In genomic region chr6:39792501-39793450, GRCh38 we compare ENCODE assay signal across 11 cellular contexts. TPM values are rescaled to one million over a fixed set of nuclear protein-coding genes. Genes with fewer than 3 reads are reported as not detected.
DNase-seq lines count a peak whose midpoint lies in the region; ATAC-seq and TF ChIP-seq lines count a peak whose summit lies in the region.
"Had no signal": no experiment of that assay in that cellular context is flagged by ENCODE, and none has a peak within 500 bp of the region (broad histone marks: within the 10 kb centered on the region; RNA-seq: fewer than 3 reads in every experiment).

No MANE protein-coding gene starts in this region.

- no peaks in the 10 kb centered on the region for H3K9me3 ChIP-seq in HUES6 (ENCODE audit: control insufficient read depth, insufficient read depth, low read depth, low read length)
- no peaks in the 10 kb centered on the region for H3K9me3 ChIP-seq in left lung
- no peaks in the 10 kb centered on the region for H3K9me3 ChIP-seq in smooth muscle cell (replicated peaks; ENCODE audit: low read depth)

- peaks cover 4% of the 10 kb centered on the region for H3F3A ChIP-seq in smooth muscle cell (ENCODE audit: low read depth)

- peak overlapping the region; percentile 40 for H3K9ac ChIP-seq in HUES6 (ENCODE audit: low read length)
- peak overlapping the region; percentile 69 for H3K9ac ChIP-seq in smooth muscle cell (ENCODE audit: low read depth)

- H4K20me1 ChIP-seq in smooth muscle cell (ENCODE audit: low read depth) = no peaks in the 10 kb centered on the region

- H2AFZ ChIP-seq in smooth muscle cell (ENCODE audit: low read depth) = peak overlapping the region; percentile 90

- H3K4me2 ChIP-seq in smooth muscle cell = peak overlapping the region; percentile 96

- H3K4me3 Mint-ChIP-seq in activated naive CD4-positive, alpha-beta T cell treated with anti-CD3 and anti-CD28 coated beads for 36 hours = no peak overlapping the region

- peaks cover 41% of the 10 kb centered on the region for H3K27me3 Mint-ChIP-seq in activated naive CD4-positive, alpha-beta T cell treated with anti-CD3 and anti-CD28 coated beads for 36 hours (ENCODE audit: low read depth)

- peaks cover 43% of the 10 kb centered on the region for H3K79me2 ChIP-seq in smooth muscle cell (ENCODE audit: low read depth)

- peak overlapping the region; percentile 60 for H3K4me3 ChIP-seq in HUES6 (ENCODE audit: low read depth, low read length)
- peak overlapping the region; percentile 53 to 59 for H3K4me3 ChIP-seq in left lung
- peak overlapping the region; percentile 77 for H3K4me3 ChIP-seq in smooth muscle cell

- no peak for ATAC-seq in left lung
- ATAC-seq: activated CD4-positive, CD25-positive, alpha-beta regulatory T cell treated with anti-CD3 and anti-CD28 coated beads, Interleukin-2, amount 50 U/mL, for 24 hours had no signal

- no peaks in the 10 kb centered on the region for H3K36me3 ChIP-seq in HUES6 (ENCODE audit: control insufficient read depth, insufficient read depth, low read length)
- no peaks in the 10 kb centered on the region for H3K36me3 ChIP-seq in left lung
- H3K36me3 ChIP-seq in smooth muscle cell (ENCODE audit: low read depth) = no peaks in the 10 kb centered on the region

- no peaks in the 10 kb centered on the region for H3K9me3 Mint-ChIP-seq in activated naive CD4-positive, alpha-beta T cell treated with anti-CD3 and anti-CD28 coated beads for 36 hours

- peaks cover 5% of the 10 kb centered on the region for H3K4me1 Mint-ChIP-seq in activated naive CD4-positive, alpha-beta T cell treated with anti-CD3 and anti-CD28 coated beads for 36 hours (ENCODE audit: low read depth)

- H3K36me3 Mint-ChIP-seq in activated naive CD4-positive, alpha-beta T cell treated with anti-CD3 and anti-CD28 coated beads for 36 hours (ENCODE audit: low read depth) = no peaks in the 10 kb centered on the region

- TF ChIP-seq CTCF in left lung (IDR thresholded peaks at IDR 0.05) (no peak), smooth muscle cell (IDR thresholded peaks at IDR 0.05; ENCODE audit: borderline replicate concordance, insufficient read depth, poor library complexity, severe bottlenecking) (no peak)

- peak in 6 of 61 donors; percentile 19 to 60 (median 32) for DNase-seq in caudate nucleus (lab: John Stamatoyannopoulos, UW)
- peak in 1 of 2 donors; percentile 77 for DNase-seq in left lung
- DNase-seq in smooth muscle cell (lab: John Stamatoyannopoulos, UW; ENCODE audit: unreplicated experiment) = no peak
- DNase-seq in activated CD8-positive, alpha-beta memory T cell treated with anti-CD3 and anti-CD28 coated beads, Interleukin-2, amount 50 U/mL, for 4 hours = no peak
- no peak for DNase-seq in activated naive CD4-positive, alpha-beta T cell treated with anti-CD3 and anti-CD28 coated beads for 36 hours
- DNase-seq in central memory CD4-positive, alpha-beta T cell = no peak
- DNase-seq in mesenteric fat pad (ENCODE audit: low spot score) = no peak
- DNase-seq: foreskin keratinocyte, NCI-H2029 had no signal

- CTCF ChIA-PET in activated naive CD4-positive, alpha-beta T cell treated with anti-CD3 and anti-CD28 coated beads for 36 hours (lab: Charles Lee) = interaction anchor here (0.6 kb wide), 1 partner anchor 17 kb away, joined by 3 read pairs; no protein-coding TSS in a partner anchor

- H3K27ac ChIP-seq in HUES6 (ENCODE audit: low read depth, low read length) = no peak overlapping the region
- H3K27ac ChIP-seq in caudate nucleus (ENCODE audit: low read depth, low read length) = peak overlapping the region; percentile 89
- peak overlapping the region; percentile 58 to 67 for H3K27ac ChIP-seq in left lung
- peak overlapping the region; percentile 66 for H3K27ac ChIP-seq in smooth muscle cell (ENCODE audit: low read depth)
- H3K27ac ChIP-seq: foreskin keratinocyte had no signal

- intact Hi-C loops in left lung (cut with DNase I) = no loop called here
- intact Hi-C loops in activated naive CD4-positive, alpha-beta T cell treated with anti-CD3 and anti-CD28 coated beads for 36 hours (cut with micrococcal nuclease) = no loop called here

- WGBS in smooth muscle cell (ENCODE audit: low lambda C conversion rate) = 32% methylated on average over 31 of the region's 33 CpGs

- H3K27ac Mint-ChIP-seq in activated naive CD4-positive, alpha-beta T cell treated with anti-CD3 and anti-CD28 coated beads for 36 hours = no peak overlapping the region

- H3K27me3 ChIP-seq in HUES6 (ENCODE audit: control insufficient read depth, insufficient read depth, low read length) (peaks cover 25% of the 10 kb centered on the region), left lung (peaks cover 0 to 55% of the 10 kb centered on the region in 2 donors), smooth muscle cell (ENCODE audit: low read depth) (no peaks in the 10 kb centered on the region)

- H3K4me1 ChIP-seq in HUES6 (ENCODE audit: control insufficient read depth, insufficient read depth, low read length) (peaks cover 12% of the 10 kb centered on the region), left lung (peaks cover 5 to 21% of the 10 kb centered on the region in 2 donors), smooth muscle cell (ENCODE audit: low read depth) (peaks cover 4% of the 10 kb centered on the region)
- H3K4me1 ChIP-seq: foreskin keratinocyte had no signal

RNA-seq across cellular contexts. Expression of gene DAAM2, which starts 0.6 kb away (rescaled TPM):
- total RNA-seq in left lung = 10 to 100 TPM; 43.7 to 67.6 TPM
- total RNA-seq in smooth muscle cell = 26.5 and 29.8 TPM in 2 replicates
- polyA plus RNA-seq in smooth muscle cell = 23.4 and 29.8 TPM in 2 replicates
- total RNA-seq in activated naive CD4-positive, alpha-beta T cell treated with anti-CD3 and anti-CD28 coated beads for 36 hours = not detected
- total RNA-seq in mesenteric fat pad = 83.8 TPM
- polyA plus RNA-seq: foreskin keratinocyte had no signal

Comparison
In these comparisons a context has a peak if more than half of its experiments do, and no peak if none do; other contexts are left out.
1. RNA of gene DAAM2, which starts 0.6 kb away (total RNA-seq): 83.8 TPM in mesenteric fat pad (single experiment), 43.7 to 67.6 TPM in left lung and 26.5 to 29.8 TPM in smooth muscle cell; not detected in activated naive CD4-positive, alpha-beta T cell treated with anti-CD3 and anti-CD28 coated beads for 36 hours; every median in the first group is over 10 times any median in the second.
2. Peak in every context shown above with its lines, with median percentiles within 50 percentile points of each other: H3K4me3 ChIP-seq.